ENCODE assay signal across 18 cellular contexts in the genomic region with DNA sequence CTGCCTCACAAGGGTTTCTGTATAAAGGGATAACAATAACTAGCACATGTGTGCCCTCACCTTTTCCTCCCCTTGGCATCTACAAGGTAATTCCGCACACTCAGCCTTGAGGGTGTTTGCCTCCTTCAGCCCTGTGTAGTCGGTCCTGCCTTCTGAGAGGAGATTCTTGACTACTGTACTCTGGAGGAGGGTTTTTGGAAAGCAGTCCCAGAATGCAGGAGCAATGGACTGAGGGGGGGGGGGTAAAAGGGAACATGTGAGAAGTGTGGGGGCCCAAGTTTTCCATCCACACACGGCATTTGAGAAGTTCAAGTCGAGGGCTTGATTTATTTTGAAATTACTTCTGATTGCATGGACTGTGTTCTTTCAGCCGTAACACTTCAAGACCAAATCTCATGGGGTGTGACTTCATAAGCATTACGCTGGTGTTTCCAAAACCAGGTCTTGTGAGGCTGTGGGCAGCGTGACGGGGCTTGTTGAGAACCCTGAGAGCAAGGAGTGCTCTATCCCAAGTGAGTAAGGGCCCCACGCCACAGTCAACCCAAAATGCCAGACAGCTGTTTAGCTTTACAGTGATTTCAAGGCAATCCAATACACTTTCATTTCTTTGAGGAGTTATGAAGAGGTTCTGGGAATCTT.
"Had no signal": no experiment of that assay in that cellular context is flagged by ENCODE, and none has a peak within 500 bp of the region (broad histone marks: within the 10 kb centered on the region; RNA-seq: fewer than 3 reads in every experiment).

No MANE protein-coding gene starts in this region.

- H3K4me1 ChIP-seq: ascending aorta had no signal

- H3K4me3 ChIP-seq: ascending aorta, breast epithelium, hepatocyte, transverse colon had no signal

- H3K36me3 ChIP-seq: ascending aorta, breast epithelium, transverse colon had no signal

- H3K27me3 ChIP-seq: ascending aorta, breast epithelium, hepatocyte, transverse colon had no signal

- DNase-seq: activated CD4-positive, CD25-positive, alpha-beta regulatory T cell treated with anti-CD3 and anti-CD28 coated beads, Interleukin-2, amount 50 U/mL, for 72 hours; activated CD8-positive, alpha-beta memory T cell treated with anti-CD3 and anti-CD28 coated beads for 24 hours; activated CD8-positive, alpha-beta memory T cell treated with anti-CD3 and anti-CD28 coated beads, Interleukin-2, amount 50 U/mL, for 48 hours; activated effector memory CD4-positive, alpha-beta T cell treated with anti-CD3 and anti-CD28 coated beads, Interleukin-2, amount 50 U/mL, for 16 hours; activated T-cell treated with anti-CD3 and anti-CD28 coated beads, Interleukin-2, amount 50 U/mL, for 48 hours; cerebellar nuclear complex; cortex of kidney; effector CD4-positive, alpha-beta T cell; left colon; midbrain; nucleus accumbens; small intestine; stimulated activated CD4-positive, alpha-beta T cell treated with anti-CD3 and anti-CD28 coated beads, Interleukin-15, amount 100 ng/mL, for 24 hours; stimulated activated CD4-positive, alpha-beta T cell treated with anti-CD3 and anti-CD28 coated beads, Interleukin-2, amount 100 ng/mL, for 48 hours; transverse colon had no signal

- ATAC-seq: left colon had no signal

- H3K9me3 ChIP-seq: ascending aorta, breast epithelium, transverse colon had no signal

- H3K27ac ChIP-seq: ascending aorta, transverse colon had no signal
